In the genomic region with DNA sequence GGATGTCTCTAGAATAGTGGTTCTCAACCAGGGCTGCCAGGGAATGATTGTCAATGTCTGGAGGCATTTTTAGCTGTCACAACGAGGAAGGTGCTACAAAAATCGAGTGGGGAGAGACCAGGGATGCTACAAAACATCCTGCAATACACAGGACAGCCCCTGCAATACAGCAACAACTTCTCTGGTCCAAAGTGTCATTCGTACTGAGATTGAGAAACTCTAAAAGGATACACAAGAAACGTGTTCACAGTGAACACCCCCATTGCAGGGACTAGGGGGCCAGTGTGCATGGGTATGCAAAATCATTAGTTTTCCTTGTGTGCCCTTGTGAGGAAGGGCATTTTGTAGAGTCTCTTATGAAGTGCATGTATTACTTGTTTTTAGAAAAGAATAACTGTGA, we compare ENCODE assay signal across 2 cellular contexts.
TF ChIP-seq lines count a peak whose summit lies in the region.

No MANE protein-coding gene starts in this region.

TF ChIP-seq in HepG2, 621 proteins besides CTCF, POLR2A, EP300 and RAD21 (continues in another document):
- TF ChIP-seq ZBTB4 (CRISPR knock-in tag; IDR thresholded peaks at IDR 0.05; ENCODE audit: borderline replicate concordance) (no peak), MTF2 (CRISPR knock-in tag; IDR thresholded peaks at IDR 0.05; ENCODE audit: borderline replicate concordance) (no peak), GFI1 (CRISPR knock-in tag; IDR thresholded peaks at IDR 0.05; ENCODE audit: borderline replicate concordance) (0 out of 2 replicates have a peak, but pooled peaks have one; percentile 14), ZNF230 (CRISPR knock-in tag; IDR thresholded peaks at IDR 0.05) (no peak), FUBP1 (CRISPR knock-in tag; IDR thresholded peaks at IDR 0.05; ENCODE audit: borderline replicate concordance) (no peak), SALL1 (CRISPR knock-in tag; IDR thresholded peaks at IDR 0.05) (peak; percentile 11; the same call in 1 of the 2 replicates), GATAD2A (CRISPR knock-in tag; IDR thresholded peaks at IDR 0.05) (peak; percentile 58; the same call in 1 of the 2 replicates), HDAC2 (CRISPR knock-in tag; IDR thresholded peaks at IDR 0.05) (0 out of 2 replicates have a peak, but pooled peaks have one; percentile 13), ZNF281 (CRISPR knock-in tag; IDR thresholded peaks at IDR 0.05; ENCODE audit: borderline replicate concordance) (peak; percentile 46; the same call in 1 of the 2 replicates), RFXANK (CRISPR knock-in tag; IDR thresholded peaks at IDR 0.05) (no peak), CEBPG (CRISPR knock-in tag; IDR thresholded peaks at IDR 0.05) (peak; percentile 37; the same call in 1 of the 2 replicates), PATZ1 (CRISPR knock-in tag; IDR thresholded peaks at IDR 0.05) (peak; percentile 46)
- TF ChIP-seq, protein P1, sequence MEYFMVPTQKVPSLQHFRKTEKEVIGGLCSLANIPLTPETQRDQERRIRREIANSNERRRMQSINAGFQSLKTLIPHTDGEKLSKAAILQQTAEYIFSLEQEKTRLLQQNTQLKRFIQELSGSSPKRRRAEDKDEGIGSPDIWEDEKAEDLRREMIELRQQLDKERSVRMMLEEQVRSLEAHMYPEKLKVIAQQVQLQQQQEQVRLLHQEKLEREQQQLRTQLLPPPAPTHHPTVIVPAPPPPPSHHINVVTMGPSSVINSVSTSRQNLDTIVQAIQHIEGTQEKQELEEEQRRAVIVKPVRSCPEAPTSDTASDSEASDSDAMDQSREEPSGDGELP (IDR thresholded peaks at IDR 0.05; ENCODE audit: borderline replicate concordance, low read depth): no peak

TF ChIP-seq in WTC11, 78 proteins besides CTCF, POLR2A, EP300 and RAD21 (continued from another document):
- TF ChIP-seq, protein P2, sequence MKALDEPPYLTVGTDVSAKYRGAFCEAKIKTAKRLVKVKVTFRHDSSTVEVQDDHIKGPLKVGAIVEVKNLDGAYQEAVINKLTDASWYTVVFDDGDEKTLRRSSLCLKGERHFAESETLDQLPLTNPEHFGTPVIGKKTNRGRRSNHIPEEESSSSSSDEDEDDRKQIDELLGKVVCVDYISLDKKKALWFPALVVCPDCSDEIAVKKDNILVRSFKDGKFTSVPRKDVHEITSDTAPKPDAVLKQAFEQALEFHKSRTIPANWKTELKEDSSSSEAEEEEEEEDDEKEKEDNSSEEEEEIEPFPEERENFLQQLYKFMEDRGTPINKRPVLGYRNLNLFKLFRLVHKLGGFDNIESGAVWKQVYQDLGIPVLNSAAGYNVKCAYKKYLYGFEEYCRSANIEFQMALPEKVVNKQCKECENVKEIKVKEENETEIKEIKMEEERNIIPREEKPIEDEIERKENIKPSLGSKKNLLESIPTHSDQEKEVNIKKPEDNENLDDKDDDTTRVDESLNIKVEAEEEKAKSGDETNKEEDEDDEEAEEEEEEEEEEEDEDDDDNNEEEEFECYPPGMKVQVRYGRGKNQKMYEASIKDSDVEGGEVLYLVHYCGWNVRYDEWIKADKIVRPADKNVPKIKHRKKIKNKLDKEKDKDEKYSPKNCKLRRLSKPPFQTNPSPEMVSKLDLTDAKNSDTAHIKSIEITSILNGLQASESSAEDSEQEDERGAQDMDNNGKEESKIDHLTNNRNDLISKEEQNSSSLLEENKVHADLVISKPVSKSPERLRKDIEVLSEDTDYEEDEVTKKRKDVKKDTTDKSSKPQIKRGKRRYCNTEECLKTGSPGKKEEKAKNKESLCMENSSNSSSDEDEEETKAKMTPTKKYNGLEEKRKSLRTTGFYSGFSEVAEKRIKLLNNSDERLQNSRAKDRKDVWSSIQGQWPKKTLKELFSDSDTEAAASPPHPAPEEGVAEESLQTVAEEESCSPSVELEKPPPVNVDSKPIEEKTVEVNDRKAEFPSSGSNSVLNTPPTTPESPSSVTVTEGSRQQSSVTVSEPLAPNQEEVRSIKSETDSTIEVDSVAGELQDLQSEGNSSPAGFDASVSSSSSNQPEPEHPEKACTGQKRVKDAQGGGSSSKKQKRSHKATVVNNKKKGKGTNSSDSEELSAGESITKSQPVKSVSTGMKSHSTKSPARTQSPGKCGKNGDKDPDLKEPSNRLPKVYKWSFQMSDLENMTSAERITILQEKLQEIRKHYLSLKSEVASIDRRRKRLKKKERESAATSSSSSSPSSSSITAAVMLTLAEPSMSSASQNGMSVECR (CRISPR knock-in tag; IDR thresholded peaks at IDR 0.05; ENCODE audit: borderline replicate concordance): no peak
- TF ChIP-seq PRRX2 (CRISPR knock-in tag; IDR thresholded peaks at IDR 0.05): no peak
- TF ChIP-seq ATF2 (CRISPR knock-in tag; IDR thresholded peaks at IDR 0.05; ENCODE audit: borderline replicate concordance, low read depth): no peak
- 0 out of 2 replicates have a peak, but pooled peaks have one; percentile 19 for TF ChIP-seq GABPB1 (CRISPR knock-in tag; IDR thresholded peaks at IDR 0.05)
- TF ChIP-seq ZNF396 (CRISPR knock-in tag; IDR thresholded peaks at IDR 0.05; ENCODE audit: borderline replicate concordance): no peak
- TF ChIP-seq, protein P3, sequence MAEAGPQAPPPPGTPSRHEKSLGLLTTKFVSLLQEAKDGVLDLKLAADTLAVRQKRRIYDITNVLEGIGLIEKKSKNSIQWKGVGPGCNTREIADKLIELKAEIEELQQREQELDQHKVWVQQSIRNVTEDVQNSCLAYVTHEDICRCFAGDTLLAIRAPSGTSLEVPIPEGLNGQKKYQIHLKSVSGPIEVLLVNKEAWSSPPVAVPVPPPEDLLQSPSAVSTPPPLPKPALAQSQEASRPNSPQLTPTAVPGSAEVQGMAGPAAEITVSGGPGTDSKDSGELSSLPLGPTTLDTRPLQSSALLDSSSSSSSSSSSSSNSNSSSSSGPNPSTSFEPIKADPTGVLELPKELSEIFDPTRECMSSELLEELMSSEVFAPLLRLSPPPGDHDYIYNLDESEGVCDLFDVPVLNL (CRISPR knock-in tag; IDR thresholded peaks at IDR 0.05; ENCODE audit: borderline replicate concordance, low read depth): no peak
- no peak for TF ChIP-seq NR1H2 (CRISPR knock-in tag; IDR thresholded peaks at IDR 0.05)
- TF ChIP-seq AFF4 (CRISPR knock-in tag; IDR thresholded peaks at IDR 0.05; ENCODE audit: borderline replicate concordance): no peak
